8 cellular contexts compared by ENCODE assay signal in genomic region chr3:114155370-114155821, GRCh38. TPM values are rescaled to one million over a fixed set of nuclear protein-coding genes. Genes with fewer than 3 reads are reported as not detected.
DNase-seq lines count a peak whose midpoint lies in the region; ATAC-seq and TF ChIP-seq lines count a peak whose summit lies in the region.

No MANE protein-coding gene starts in this region.

- H3K9me3 ChIP-seq in HUES6 (ENCODE audit: control insufficient read depth, insufficient read depth, low read depth, low read length), result no peaks in the 10 kb centered on the region

- no peaks in the 10 kb centered on the region for H3K27me3 ChIP-seq in HUES6 (ENCODE audit: control insufficient read depth, insufficient read depth, low read length)

- H3K4me3 ChIP-seq in HUES6 (ENCODE audit: low read depth, low read length) (peak overlapping the region; percentile 16; the same call in 1 of the 2 replicates), fibroblast of villous mesenchyme (ENCODE audit: low read depth, low read length) (no peak overlapping the region)

- H3K27me3 Mint-ChIP-seq in activated T-helper 1 cell treated with anti-CD3 and anti-CD28 coated beads, Interleukin-12 subunit alpha, Interleukin-12 subunit beta, Interleukin-2, Interleukin-4 antibody, amounts not matched to agents 30 ng/mL and 10 ng/mL and 1 ng/mL, durations not matched to agents 14 hours and 24 hours and 36 hours (ENCODE audit: insufficient read depth), result peaks cover 16% of the 10 kb centered on the region

- no peak overlapping the region for H3K4me3 Mint-ChIP-seq in activated T-helper 1 cell treated with anti-CD3 and anti-CD28 coated beads, Interleukin-12 subunit alpha, Interleukin-12 subunit beta, Interleukin-2, Interleukin-4 antibody, amounts not matched to agents 30 ng/mL and 10 ng/mL and 1 ng/mL, durations not matched to agents 14 hours and 24 hours and 36 hours

- CTCF ChIA-PET in RWPE1 (lab: Yijun Ruan, JAX), result no interaction called here

- no peaks in the 10 kb centered on the region for H3K36me3 Mint-ChIP-seq in activated T-helper 1 cell treated with anti-CD3 and anti-CD28 coated beads, Interleukin-12 subunit alpha, Interleukin-12 subunit beta, Interleukin-2, Interleukin-4 antibody, amounts not matched to agents 30 ng/mL and 10 ng/mL and 1 ng/mL, durations not matched to agents 14 hours and 24 hours and 36 hours (ENCODE audit: low read depth)

- peak overlapping the region; percentile 52 for H3K9ac ChIP-seq in HUES6 (ENCODE audit: low read length)

- H3K27ac Mint-ChIP-seq in activated T-helper 1 cell treated with anti-CD3 and anti-CD28 coated beads, Interleukin-12 subunit alpha, Interleukin-12 subunit beta, Interleukin-2, Interleukin-4 antibody, amounts not matched to agents 30 ng/mL and 10 ng/mL and 1 ng/mL, durations not matched to agents 14 hours and 24 hours and 36 hours, result no peak overlapping the region

- peaks cover 64% of the 10 kb centered on the region for H3K4me1 ChIP-seq in HUES6 (ENCODE audit: control insufficient read depth, insufficient read depth, low read length)

- H3K27ac ChIP-seq in HUES6 (ENCODE audit: low read depth, low read length) (peak overlapping the region; percentile 87), RWPE1 (no peak overlapping the region)

- H3K4me1 Mint-ChIP-seq in activated T-helper 1 cell treated with anti-CD3 and anti-CD28 coated beads, Interleukin-12 subunit alpha, Interleukin-12 subunit beta, Interleukin-2, Interleukin-4 antibody, amounts not matched to agents 30 ng/mL and 10 ng/mL and 1 ng/mL, durations not matched to agents 14 hours and 24 hours and 36 hours (ENCODE audit: low read depth), result no peaks in the 10 kb centered on the region

- no peak for ATAC-seq in HG03571 (IDR thresholded peaks at IDR 0.05; ENCODE audit: unreplicated experiment)

- peak; percentile 56 for TF ChIP-seq CTCF in fibroblast of villous mesenchyme (IDR thresholded peaks at IDR 0.05; ENCODE audit: insufficient read depth, low read depth, low read length)
- TF ChIP-seq CTCF in RWPE1 (conservative IDR thresholded peaks at IDR 0.05; ENCODE audit: low read depth), result no peak

- no peaks in the 10 kb centered on the region for H3K9me3 Mint-ChIP-seq in activated T-helper 1 cell treated with anti-CD3 and anti-CD28 coated beads, Interleukin-12 subunit alpha, Interleukin-12 subunit beta, Interleukin-2, Interleukin-4 antibody, amounts not matched to agents 30 ng/mL and 10 ng/mL and 1 ng/mL, durations not matched to agents 14 hours and 24 hours and 36 hours

- DNase-seq in D341Med (ENCODE audit: low spot score), result peak; percentile 61
- peak; percentile 11 for DNase-seq in UCSD-AML1 (lab: John Stamatoyannopoulos, UW; ENCODE audit: unreplicated experiment)
- peak; percentile 30 for DNase-seq in fibroblast of villous mesenchyme (ENCODE audit: low read depth)
- peak in 2 of 3 donors; percentile 9 to 31 for DNase-seq in stimulated activated CD4-positive, alpha-beta T cell treated with anti-CD3 and anti-CD28 coated beads, TNF-alpha, amount 100 ng/mL, for 48 hours (ENCODE audit: low read depth in 3 of 3)
- DNase-seq in RWPE1 (ENCODE audit: low spot score), result no peak
- DNase-seq in activated T-helper 1 cell treated with anti-CD3 and anti-CD28 coated beads, Interleukin-12 subunit alpha, Interleukin-12 subunit beta, Interleukin-2, Interleukin-4 antibody, amounts not matched to agents 30 ng/mL and 10 ng/mL and 1 ng/mL, durations not matched to agents 14 hours and 24 hours and 36 hours (ENCODE audit: low spot score), result no peak

- H3K36me3 ChIP-seq in HUES6 (ENCODE audit: control insufficient read depth, insufficient read depth, low read length), result no peaks in the 10 kb centered on the region

- intact Hi-C loops in activated T-helper 1 cell treated with anti-CD3 and anti-CD28 coated beads, Interleukin-12 subunit alpha, Interleukin-12 subunit beta, Interleukin-2, Interleukin-4 antibody, amounts not matched to agents 30 ng/mL and 10 ng/mL and 1 ng/mL, durations not matched to agents 14 hours and 24 hours and 36 hours (cut with micrococcal nuclease), result loop anchor here (10.0 kb wide), 1 partner anchor 939 kb away; no protein-coding TSS in a partner anchor

- POLR2A ChIA-PET in RWPE1 (lab: Yijun Ruan, JAX; ENCODE audit: low non-redundant PET), result no interaction called here

RNA-seq across cellular contexts. Expression of gene DRD3, which starts 23.5 kb away (rescaled TPM):
- total RNA-seq in fibroblast of villous mesenchyme, result not detected in 2 replicates
- not detected in 2 replicates for total RNA-seq in activated T-helper 1 cell treated with anti-CD3 and anti-CD28 coated beads, Interleukin-12 subunit alpha, Interleukin-12 subunit beta, Interleukin-2, Interleukin-4 antibody, amounts not matched to agents 30 ng/mL and 10 ng/mL and 1 ng/mL, durations not matched to agents 14 hours and 24 hours and 36 hours

Comparison
In these comparisons a context has a peak if more than half of its experiments do, and no peak if none do; other contexts are left out.
1. DNase-seq: peak in D341Med (single experiment), UCSD-AML1 (single experiment), fibroblast of villous mesenchyme (single experiment) and stimulated activated CD4-positive, alpha-beta T cell treated with anti-CD3 and anti-CD28 coated beads, TNF-alpha, amount 100 ng/mL, for 48 hours (2 of 3); none in RWPE1 (single experiment) and activated T-helper 1 cell treated with anti-CD3 and anti-CD28 coated beads, Interleukin-12 subunit alpha, Interleukin-12 subunit beta, Interleukin-2, Interleukin-4 antibody, amounts not matched to agents 30 ng/mL and 10 ng/mL and 1 ng/mL, durations not matched to agents 14 hours and 24 hours and 36 hours (single experiment).